In the genomic region with DNA sequence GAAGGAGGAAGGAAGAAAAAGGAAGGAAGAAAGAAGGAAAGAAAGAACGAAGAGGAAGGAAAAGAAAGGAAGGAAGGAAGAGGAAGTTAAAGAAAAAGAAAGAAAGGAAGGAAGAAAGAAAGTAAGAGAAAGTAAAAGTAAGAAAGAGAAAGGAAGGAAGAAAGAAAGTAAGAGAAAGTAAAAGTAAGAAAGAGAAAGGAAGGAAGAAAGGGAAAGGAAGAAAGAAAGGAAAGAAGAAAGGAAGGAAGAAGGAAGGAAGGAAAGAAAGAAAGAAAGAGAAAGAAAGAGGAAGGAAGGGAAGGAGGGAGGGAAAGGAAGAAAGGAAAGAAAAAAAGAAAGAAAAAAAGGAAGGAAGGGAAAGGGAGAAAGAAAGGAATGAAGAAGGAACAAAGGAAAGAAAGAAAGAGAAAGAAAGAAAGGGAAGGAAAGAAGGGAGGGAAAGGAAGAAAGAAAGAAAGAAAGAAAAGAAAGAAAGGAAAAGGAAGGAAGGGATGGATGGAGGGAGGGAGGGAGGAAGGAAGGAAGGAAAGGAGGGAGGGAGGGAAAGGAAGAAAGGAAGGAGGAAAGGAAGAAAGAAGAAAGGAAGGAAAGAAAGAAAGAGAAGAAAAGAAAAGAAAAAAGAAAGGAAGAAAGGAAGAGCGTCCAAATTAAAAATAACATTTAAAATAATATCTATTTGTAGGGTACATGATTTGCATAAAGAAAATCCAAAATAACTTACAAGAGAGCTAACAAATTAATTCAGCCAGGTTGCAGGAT, we compare ENCODE assay signal across 9 cellular contexts.
"Had no signal": no experiment of that assay in that cellular context is flagged by ENCODE, and none has a peak within 500 bp of the region (broad histone marks: within the 10 kb centered on the region; RNA-seq: fewer than 3 reads in every experiment).

No MANE protein-coding gene starts in this region.

- H3K27ac ChIP-seq: GM23248, KMS-11 had no signal

- H3K4me2 ChIP-seq: KMS-11 had no signal

- H3K4me1 ChIP-seq: HAP-1 had no signal

- H3K9me3 ChIP-seq: HAP-1 had no signal

- H3K4me3 ChIP-seq: GM23248, HAP-1 had no signal

- H3K9ac ChIP-seq: GM23248, KMS-11 had no signal

- H2AFZ ChIP-seq: GM23248 had no signal

- DNase-seq: GM23248, GOT3, H7, IMR-90, KBM-7 had no signal

- H3K36me3 ChIP-seq: HAP-1 had no signal

- ATAC-seq: HCT116 had no signal

- FAIRE-seq: HTR-8/SVneo had no signal
